ENCODE assay signal across 1 cellular context in genomic region chr7:151085329-151085690, GRCh38.
A peak's percentile ranks its signal among the peaks of the same experiment; 100 is the strongest.
TF ChIP-seq lines count a peak whose summit lies in the region.

No MANE protein-coding gene starts in this region.

TF ChIP-seq in K562, 482 proteins besides CTCF, POLR2A, EP300 and RAD21 (continued from another document and continues in another):
- no peak for TF ChIP-seq ZBTB40 (IDR thresholded peaks at IDR 0.05)
- no peak for TF ChIP-seq ZBTB40 (CRISPR knock-in tag; IDR thresholded peaks at IDR 0.05)
- no peak for TF ChIP-seq ZNF584 (CRISPR knock-in tag; IDR thresholded peaks at IDR 0.05; ENCODE audit: low read depth)
- peak; percentile 25 for TF ChIP-seq PRDM10 (IDR thresholded peaks at IDR 0.05; ENCODE audit: partially characterized antibody)
- no peak for TF ChIP-seq AFF4 (CRISPR knock-in tag; IDR thresholded peaks at IDR 0.05)
- TF ChIP-seq PREB (CRISPR knock-in tag; IDR thresholded peaks at IDR 0.05), result no peak
- no peak for TF ChIP-seq NCOR1 (IDR thresholded peaks at IDR 0.05)
- TF ChIP-seq SNRNP70 (optimal IDR thresholded peaks at IDR 0.05; ENCODE audit: low read depth, low read length), result no peak
- TF ChIP-seq MYBL2 (IDR thresholded peaks at IDR 0.05; ENCODE audit: low read depth), result no peak
- TF ChIP-seq MYBL2 (CRISPR knock-in tag; IDR thresholded peaks at IDR 0.05; ENCODE audit: borderline replicate concordance), result no peak
- peak; percentile 49 for TF ChIP-seq PKNOX1 (IDR thresholded peaks at IDR 0.05)
- no peak for TF ChIP-seq SMAD4 (CRISPR knock-in tag; conservative IDR thresholded peaks at IDR 0.05)
- TF ChIP-seq EWSR1 (IDR thresholded peaks at IDR 0.05; ENCODE audit: borderline replicate concordance, low read depth, partially characterized antibody), result no peak
- TF ChIP-seq CBFB (CRISPR knock-in tag; IDR thresholded peaks at IDR 0.05), result peak; percentile 58; the same call in 1 of the 2 replicates
- TF ChIP-seq MEIS2 (IDR thresholded peaks at IDR 0.05; ENCODE audit: partially characterized antibody), result peak; percentile 78
- no peak for TF ChIP-seq L3MBTL2 (IDR thresholded peaks at IDR 0.05)
- peak; percentile 9 for TF ChIP-seq KDM5B (IDR thresholded peaks at IDR 0.05; ENCODE audit: insufficient replicate concordance, low read depth, low read length)
- TF ChIP-seq RBM17 (IDR thresholded peaks at IDR 0.05; ENCODE audit: borderline replicate concordance, low read depth, low read length), result no peak
- TF ChIP-seq ZNF707 (CRISPR knock-in tag; conservative IDR thresholded peaks at IDR 0.05), result no peak
- no peak for TF ChIP-seq NCOA4 (IDR thresholded peaks at IDR 0.05; ENCODE audit: partially characterized antibody)
- TF ChIP-seq LARP7 (IDR thresholded peaks at IDR 0.05), result no peak
- no peak for TF ChIP-seq CREB5 (CRISPR knock-in tag; IDR thresholded peaks at IDR 0.05)
- TF ChIP-seq GATAD2A (IDR thresholded peaks at IDR 0.05), result no peak
- TF ChIP-seq GABPB2 (CRISPR knock-in tag; conservative IDR thresholded peaks at IDR 0.05), result no peak
- TF ChIP-seq SAP30 (IDR thresholded peaks at IDR 0.05; ENCODE audit: borderline replicate concordance, insufficient read depth, low read depth, low read length, poor library complexity, severe bottlenecking), result no peak
- 0 out of 2 replicates have a peak, but pooled peaks have one; percentile 64 for TF ChIP-seq MECOM (CRISPR knock-in tag; IDR thresholded peaks at IDR 0.05)
- no peak; a peak in 1 of 3 replicates for TF ChIP-seq CBX3 (IDR thresholded peaks at IDR 0.05; ENCODE audit: borderline replicate concordance in 1 of 2, low read length in 2 of 2)
- no peak for TF ChIP-seq STAG1 (CRISPR knock-in tag; IDR thresholded peaks at IDR 0.05; ENCODE audit: borderline replicate concordance)
- TF ChIP-seq ZBTB5 (IDR thresholded peaks at IDR 0.05), result no peak
- TF ChIP-seq POLR2AphosphoS5 (IDR thresholded peaks at IDR 0.05; ENCODE audit: control insufficient read depth, insufficient read depth, low read depth, low read length), result no peak
- TF ChIP-seq GTF2F1 (IDR thresholded peaks at IDR 0.05; ENCODE audit: low read depth, low read length), result no peak
- TF ChIP-seq MLLT1 (IDR thresholded peaks at IDR 0.05), result no peak
- no peak for TF ChIP-seq ZKSCAN1 (IDR thresholded peaks at IDR 0.05; ENCODE audit: low read depth, low read length)
